29 cellular contexts compared by ENCODE assay signal in the genomic region with DNA sequence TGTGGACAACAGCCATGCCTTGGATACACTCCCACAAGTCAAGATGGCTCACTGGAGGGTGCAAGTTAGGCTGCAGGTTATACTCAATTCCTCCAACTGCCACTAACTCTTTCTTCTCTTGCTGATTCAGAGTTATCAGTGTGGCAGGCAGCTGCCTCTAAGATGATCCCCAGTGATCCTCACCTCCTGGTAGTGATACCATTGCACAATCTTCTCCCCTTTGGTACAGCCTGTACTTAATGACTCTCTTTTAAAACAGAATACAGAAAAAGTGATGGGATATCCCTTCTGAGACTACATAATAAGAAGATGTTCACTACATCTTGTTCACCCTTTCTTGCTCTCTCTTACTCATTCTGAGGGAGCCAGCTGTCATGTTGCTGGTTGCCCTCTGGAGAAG.
"Had no signal": no experiment of that assay in that cellular context is flagged by ENCODE, and none has a peak within 500 bp of the region (broad histone marks: within the 10 kb centered on the region; RNA-seq: fewer than 3 reads in every experiment).

No MANE protein-coding gene starts in this region.

- H3K27ac Mint-ChIP-seq: immature natural killer cell; mesothelial cell of epicardium; naive B cell; natural killer cell; nephron progenitor cell; neural progenitor cell; progenitor cell of endocrine pancreas; stimulated activated naive B cell treated with anti-CD40 and anti-IgM and Interleukin-4, amounts not matched to agents 10 μg/mL and 1 μg/mL and 100 μg/mL, for 72 hours had no signal

- H3K9me3 Mint-ChIP-seq: immature natural killer cell, natural killer cell had no signal

- H3K4me3 Mint-ChIP-seq: immature natural killer cell; mesothelial cell of epicardium; naive B cell; natural killer cell; nephron progenitor cell; neural progenitor cell; stimulated activated naive B cell treated with anti-CD40 and anti-IgM and Interleukin-4, amounts not matched to agents 10 μg/mL and 1 μg/mL and 100 μg/mL, for 72 hours had no signal

- H3K4me1 Mint-ChIP-seq: immature natural killer cell; naive B cell; natural killer cell; neural progenitor cell; stimulated activated naive B cell treated with anti-CD40 and anti-IgM and Interleukin-4, amounts not matched to agents 10 μg/mL and 1 μg/mL and 100 μg/mL, for 72 hours had no signal

- H3K9ac ChIP-seq: neural progenitor cell had no signal

- H3K4me2 ChIP-seq: neural progenitor cell had no signal

- H3K9me3 ChIP-seq: neutrophil, ovary, right lobe of liver, stomach, testis, thyroid gland, transverse colon, upper lobe of left lung had no signal

- H3K27me3 ChIP-seq: neural progenitor cell, neutrophil, ovary, right atrium auricular region, right lobe of liver, stomach, testis, thyroid gland, transverse colon, upper lobe of left lung had no signal

- H3K4me1 ChIP-seq: left ventricle myocardium inferior, neural progenitor cell, right atrium auricular region, right lobe of liver, stomach, testis, thyroid gland, transverse colon, upper lobe of left lung had no signal

- H3K36me3 ChIP-seq: left ventricle myocardium inferior, neural progenitor cell, neutrophil, ovary, right atrium auricular region, right lobe of liver, stomach, thyroid gland, transverse colon, upper lobe of left lung had no signal

- H3K36me3 Mint-ChIP-seq: immature natural killer cell; naive B cell; natural killer cell; neural progenitor cell; stimulated activated naive B cell treated with anti-CD40 and anti-IgM and Interleukin-4, amounts not matched to agents 10 μg/mL and 1 μg/mL and 100 μg/mL, for 72 hours had no signal

- H3K4me3 ChIP-seq: left ventricle myocardium inferior, lung, neural progenitor cell, ovary, right atrium auricular region, right lobe of liver, skin epidermis, stomach, testis, thyroid gland, transverse colon, upper lobe of left lung had no signal

- H2AFZ ChIP-seq: neural progenitor cell had no signal

- H3K27ac ChIP-seq: left ventricle myocardium inferior, neural progenitor cell, neutrophil, ovary, right atrium auricular region, right lobe of liver, skin epidermis, stomach, testis, thyroid gland, transverse colon, upper lobe of left lung had no signal

- ATAC-seq: natural killer cell; right lobe of liver; stimulated activated naive B cell treated with anti-CD40 and anti-IgM and Interleukin-4, amounts not matched to agents 10 μg/mL and 1 μg/mL and 100 μg/mL, for 72 hours; stimulated activated naive CD8-positive, alpha-beta T cell treated with anti-CD3 and anti-CD28 coated beads, Interleukin-15, Interleukin-2, amounts not matched to agents 100 U/mL and 50 U/mL, for 24 hours had no signal

- DNase-seq: hypothalamus; immature natural killer cell; islet precursor cell; left ventricle myocardium inferior; mesendoderm; naive B cell; natural killer cell; nephron progenitor cell; occipital lobe; ovary; right lobe of liver; stimulated activated CD4-positive, alpha-beta T cell treated with anti-CD3 and anti-CD28 coated beads, Interleukin-12 subunit alpha, Interleukin-12 subunit beta, amount 100 ng/mL, for 4 hours; stimulated activated CD4-positive, alpha-beta T cell treated with anti-CD3 and anti-CD28 coated beads, Interleukin-15, amount 100 ng/mL, for 24 hours; stimulated activated CD4-positive, alpha-beta T cell treated with anti-CD3 and anti-CD28 coated beads, Interleukin-2, amount 100 ng/mL, for 24 hours; stimulated activated CD4-positive, alpha-beta T cell treated with anti-CD3 and anti-CD28 coated beads, Interleukin-4, amount 100 ng/mL, for 1 hour; stimulated activated naive B cell treated with anti-CD40 and anti-IgM and Interleukin-4, amounts not matched to agents 10 μg/mL and 1 μg/mL and 100 μg/mL, for 72 hours; stimulated activated naive CD8-positive, alpha-beta T cell treated with anti-CD3 and anti-CD28 coated beads, Interleukin-15, Interleukin-2, amounts not matched to agents 100 U/mL and 50 U/mL, for 24 hours; stomach; testis; thyroid gland; transverse colon; upper lobe of left lung had no signal
